In genomic region chr3:41198950-41199865, GRCh38 we compare ENCODE assay signal across 1 cellular context.
TF ChIP-seq lines count a peak whose summit lies in the region.

Gene CTNNB1 (plus strand): TSS chr3:41199505. CDS start chr3:41224069, 24,564 bp downstream.

TF ChIP-seq in GM12878, 131 proteins besides CTCF, POLR2A, EP300 and RAD21 (continued from another document):
- no peak for TF ChIP-seq CEBPZ (IDR thresholded peaks at IDR 0.05; ENCODE audit: low read depth, low read length)
- no peak for TF ChIP-seq FOXK2 (IDR thresholded peaks at IDR 0.05)
- TF ChIP-seq KDM1A (IDR thresholded peaks at IDR 0.05; ENCODE audit: borderline replicate concordance) = no peak
- TF ChIP-seq CBFB (IDR thresholded peaks at IDR 0.05; ENCODE audit: low read depth) = peak; percentile 93
- TF ChIP-seq EZH2 (IDR thresholded peaks at IDR 0.05; ENCODE audit: borderline replicate concordance, control insufficient read depth, low read depth, low read length) = no peak
- TF ChIP-seq CBX3 (IDR thresholded peaks at IDR 0.05; ENCODE audit: borderline replicate concordance, low read depth) = no peak
- TF ChIP-seq HDAC6 (IDR thresholded peaks at IDR 0.05; ENCODE audit: unreplicated experiment) = peak; percentile 56
